In the genomic region with DNA sequence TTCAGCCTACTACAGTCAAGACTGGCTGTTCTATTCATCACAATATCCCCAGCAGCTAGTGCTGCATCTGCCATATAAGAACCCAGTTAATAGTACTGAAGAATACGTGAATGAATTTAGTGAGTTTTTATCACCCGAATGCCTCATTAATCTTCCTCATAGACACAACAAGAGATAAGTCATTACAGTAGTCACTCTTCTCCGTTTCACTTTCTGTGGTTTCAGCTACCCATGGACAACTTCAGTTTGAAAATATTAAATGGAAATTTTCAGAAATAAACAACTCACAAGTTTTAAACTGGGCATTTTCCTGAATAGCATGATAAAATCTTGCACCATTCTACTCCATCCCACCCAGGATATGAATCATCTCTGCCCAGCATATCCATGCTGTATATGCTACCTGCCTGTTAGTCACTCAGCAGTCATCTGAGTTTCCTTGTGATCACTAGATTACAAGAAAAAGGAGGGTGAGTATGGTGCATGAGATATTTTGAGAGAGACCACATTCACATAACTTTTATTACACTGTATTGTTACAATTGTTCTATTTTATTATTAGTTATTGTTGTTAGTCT, we compare ENCODE assay signal across 12 cellular contexts.
DNase-seq lines count a peak whose midpoint lies in the region; ATAC-seq and TF ChIP-seq lines count a peak whose summit lies in the region.
"Had no signal": no experiment of that assay in that cellular context is flagged by ENCODE, and none has a peak within 500 bp of the region (broad histone marks: within the 10 kb centered on the region; RNA-seq: fewer than 3 reads in every experiment).

No MANE protein-coding gene starts in this region.

- no peaks in the 10 kb centered on the region for H3K27me3 Mint-ChIP-seq in Calu3 (ENCODE audit: unreplicated experiment)

- no peak overlapping the region for H2AFZ ChIP-seq in neuronal stem cell (ENCODE audit: low read length)

- H3K4me3 Mint-ChIP-seq in Calu3 (ENCODE audit: low read depth, unreplicated experiment) = no peak overlapping the region
- H3K4me3 Mint-ChIP-seq: CD8-positive, alpha-beta T cell had no signal

- peaks cover 4% of the 10 kb centered on the region for H3K9me3 Mint-ChIP-seq in Calu3 (ENCODE audit: low read depth, unreplicated experiment)
- H3K9me3 Mint-ChIP-seq: CD8-positive, alpha-beta T cell had no signal

- H3K9me3 ChIP-seq in neuronal stem cell (replicated peaks in 1 of 2; ENCODE audit: control insufficient read depth in 2 of 2, insufficient read depth in 1 of 2, low read depth in 1 of 2, low read length in 2 of 2) = no peaks in the 10 kb centered on the region
- H3K9me3 ChIP-seq in left lung = no peaks in the 10 kb centered on the region
- H3K9me3 ChIP-seq: spleen, transverse colon had no signal

- TF ChIP-seq CTCF in Calu3 (IDR thresholded peaks at IDR 0.05; ENCODE audit: unreplicated experiment) (no peak), left lung (IDR thresholded peaks at IDR 0.05) (no peak)

- no peak overlapping the region for H4K8ac ChIP-seq in neuronal stem cell (ENCODE audit: low read depth, low read length)

- H2BK5ac ChIP-seq in neuronal stem cell (ENCODE audit: low read length) = no peak overlapping the region

- H3K23ac ChIP-seq in neuronal stem cell (ENCODE audit: low read depth, low read length, poor library complexity) = no peak overlapping the region

- no peak overlapping the region for H2BK12ac ChIP-seq in neuronal stem cell (ENCODE audit: low read length)

- H3K27ac Mint-ChIP-seq in Calu3 (ENCODE audit: unreplicated experiment) = peak overlapping the region; percentile 82
- H3K27ac Mint-ChIP-seq: CD8-positive, alpha-beta T cell had no signal

- H3K36me3 Mint-ChIP-seq in Calu3 (ENCODE audit: insufficient read depth, unreplicated experiment) = no peaks in the 10 kb centered on the region
- H3K36me3 Mint-ChIP-seq: CD8-positive, alpha-beta T cell had no signal

- H3K27ac ChIP-seq in neuronal stem cell (replicated peaks; ENCODE audit: low read length) (no peak overlapping the region), left lung (no peak overlapping the region)
- H3K27ac ChIP-seq: coronary artery, spleen, transverse colon had no signal

- H2BK120ac ChIP-seq in neuronal stem cell (ENCODE audit: low read depth, low read length) = no peak overlapping the region

- no TSS peak for BruUV-seq in Calu3 (replicated peaks; lab: Mats Ljungman, UMichigan)

- ATAC-seq in GM21717 (IDR thresholded peaks at IDR 0.05; ENCODE audit: unreplicated experiment) = peak; percentile 67
- no peak for ATAC-seq in left lung
- ATAC-seq in HG03457 (IDR thresholded peaks at IDR 0.05; ENCODE audit: unreplicated experiment) = no peak
- ATAC-seq: CD8-positive, alpha-beta T cell had no signal

- H3K18ac ChIP-seq in neuronal stem cell (ENCODE audit: low read length) = no peak overlapping the region

- no peak overlapping the region for H3K4me2 ChIP-seq in neuronal stem cell (ENCODE audit: insufficient read depth, low read length, poor library complexity, severe bottlenecking)

- intact Hi-C loops in Calu3 (cut with micrococcal nuclease; ENCODE audit: unreplicated experiment) = no loop called here
- intact Hi-C loops in left lung (cut with DNase I) = no loop called here

- no peak overlapping the region for H2BK15ac ChIP-seq in neuronal stem cell (ENCODE audit: low read length)

- CTCF ChIA-PET in Calu3 (lab: Charles Lee) = interaction anchor here (0.6 kb wide), 1 partner anchor 815 kb away, joined by 3 read pairs; no protein-coding TSS in a partner anchor

- H3K4me1 ChIP-seq in neuronal stem cell (ENCODE audit: control insufficient read depth in 2 of 2, insufficient read depth in 1 of 2, low read depth in 1 of 2, low read length in 2 of 2) = no peaks in the 10 kb centered on the region
- H3K4me1 ChIP-seq in left lung = no peaks in the 10 kb centered on the region
- H3K4me1 ChIP-seq: spleen, transverse colon had no signal

- peaks cover 34% of the 10 kb centered on the region for H3K4me1 Mint-ChIP-seq in Calu3 (ENCODE audit: low read depth, unreplicated experiment)

- no peaks in the 10 kb centered on the region for H3K79me1 ChIP-seq in neuronal stem cell (ENCODE audit: low read depth, low read length)

- H4K91ac ChIP-seq in neuronal stem cell (ENCODE audit: low read depth, low read length, poor library complexity) = no peak overlapping the region

- H3K4ac ChIP-seq in neuronal stem cell (ENCODE audit: low read length) = no peak overlapping the region

- H3K9ac ChIP-seq in neuronal stem cell (ENCODE audit: low read depth, low read length, poor library complexity) = no peak overlapping the region

- H3K36me3 ChIP-seq in neuronal stem cell (replicated peaks in 1 of 2; ENCODE audit: control insufficient read depth in 2 of 2, insufficient read depth in 2 of 2, low read length in 2 of 2) (no peaks in the 10 kb centered on the region), left lung (no peaks in the 10 kb centered on the region)
- H3K36me3 ChIP-seq: spleen, transverse colon had no signal

- no CpG with 5 or more reads among the region's 3 CpGs for WGBS in neuronal stem cell (ENCODE audit: extremely low coverage in 2 of 2, insufficient read length in 2 of 2, insufficient replicate concordance in 1 of 2), 2 donors

- H2AK5ac ChIP-seq in neuronal stem cell (ENCODE audit: low read depth, low read length) = no peak overlapping the region

- H3K14ac ChIP-seq in neuronal stem cell (ENCODE audit: low read length) = no peak overlapping the region

- H3K27me3 ChIP-seq in neuronal stem cell (ENCODE audit: control insufficient read depth in 3 of 3, insufficient read depth in 3 of 3, low read depth in 1 of 3, low read length in 3 of 3) = no peaks in the 10 kb centered on the region
- no peaks in the 10 kb centered on the region for H3K27me3 ChIP-seq in left lung
- H3K27me3 ChIP-seq: spleen, transverse colon had no signal

- H3K4me3 ChIP-seq in neuronal stem cell (ENCODE audit: low read length in 2 of 2) (no peak overlapping the region), left lung (no peak overlapping the region)
- H3K4me3 ChIP-seq: coronary artery, spleen, transverse colon had no signal

- DNase-seq in Calu3 (peak; percentile 30), M059J (ENCODE audit: low read depth) (peak; percentile 88), fibroblast of gingiva (ENCODE audit: low read depth) (peak; percentile 8), neuronal stem cell (ENCODE audit: low spot score) (no peak), left lung (no peak)
- no peak for DNase-seq in activated naive CD4-positive, alpha-beta T cell (lab: John Stamatoyannopoulos, UW)
- DNase-seq: CD8-positive, alpha-beta T cell; spleen; transverse colon had no signal

Comparison
In these comparisons a context has a peak if more than half of its experiments do, and no peak if none do; other contexts are left out.
1. DNase-seq: peak in Calu3 (single experiment), M059J (single experiment) and fibroblast of gingiva (single experiment); none in neuronal stem cell (single experiment), left lung (0 of 2) and activated naive CD4-positive, alpha-beta T cell (0 of 4).